8 cellular contexts compared by ENCODE assay signal in the genomic region with DNA sequence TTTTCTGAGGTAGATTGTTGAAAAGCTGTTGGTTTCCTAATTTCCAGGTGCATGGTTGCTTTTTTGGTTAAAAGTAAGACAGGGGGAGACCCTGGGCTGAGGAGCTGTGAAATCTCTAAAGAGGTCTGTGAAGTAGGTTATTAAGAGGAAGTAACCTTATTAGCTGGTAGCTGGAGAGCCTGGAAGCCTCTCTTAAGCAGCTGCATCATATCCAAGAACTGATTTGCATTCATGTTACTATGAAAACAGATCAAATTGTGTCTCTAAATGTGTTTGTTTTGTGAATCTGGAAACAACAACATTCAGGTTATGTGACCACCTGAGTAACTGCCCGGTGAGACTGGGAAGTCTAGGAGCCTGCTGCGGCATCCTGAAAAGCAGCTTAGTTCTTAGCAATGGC.
DNase-seq lines count a peak whose midpoint lies in the region; ATAC-seq and TF ChIP-seq lines count a peak whose summit lies in the region.

No MANE protein-coding gene starts in this region.

- TF ChIP-seq CTCF in nephron progenitor cell (IDR thresholded peaks at IDR 0.05): no peak

- peak; percentile 58 for DNase-seq in NCI-H1436 (lab: John Stamatoyannopoulos, UW)
- no peak for DNase-seq in nephron progenitor cell
- no peak for DNase-seq in activated gamma-delta T cell treated with Interleukin-2 at 50 U/mL for 16 hours
- DNase-seq in T-helper 9 cell: no peak
- no peak for DNase-seq in effector memory CD4-positive, alpha-beta T cell
- DNase-seq in HK-2 (ENCODE audit: unreplicated experiment): no peak

- no peak overlapping the region for H3K4me3 ChIP-seq in effector memory CD4-positive, alpha-beta T cell (ENCODE audit: insufficient read depth, low read depth, low read length, poor library complexity, severe bottlenecking)

- H3K27me3 Mint-ChIP-seq in nephron progenitor cell (ENCODE audit: low read depth, poor library complexity): peaks cover 3% of the 10 kb centered on the region

- H3K27ac ChIP-seq in effector memory CD4-positive, alpha-beta T cell (ENCODE audit: insufficient read depth, low read length, poor library complexity, severe bottlenecking): no peak overlapping the region

- no peaks in the 10 kb centered on the region for H3K36me3 ChIP-seq in effector memory CD4-positive, alpha-beta T cell (ENCODE audit: control insufficient read depth, insufficient read depth, low read length)

- no peaks in the 10 kb centered on the region for H3K27me3 ChIP-seq in effector memory CD4-positive, alpha-beta T cell (replicated peaks; ENCODE audit: control insufficient read depth, insufficient read depth, low read length, poor library complexity, severe bottlenecking)

- H3K4me3 Mint-ChIP-seq in nephron progenitor cell: no peak overlapping the region

- H3K4me1 ChIP-seq in effector memory CD4-positive, alpha-beta T cell (ENCODE audit: control insufficient read depth, insufficient read depth, low read length, poor library complexity, severe bottlenecking): no peaks in the 10 kb centered on the region

- no peaks in the 10 kb centered on the region for H3K9me3 Mint-ChIP-seq in nephron progenitor cell

- H3K9me3 ChIP-seq in effector memory CD4-positive, alpha-beta T cell (ENCODE audit: control insufficient read depth, low read length): no peaks in the 10 kb centered on the region

- H3K4me1 Mint-ChIP-seq in nephron progenitor cell: peaks cover 52% of the 10 kb centered on the region

- no peaks in the 10 kb centered on the region for H3K36me3 Mint-ChIP-seq in nephron progenitor cell (ENCODE audit: low read depth)

- ATAC-seq in GM19324 (IDR thresholded peaks at IDR 0.05; ENCODE audit: low FRiP score, unreplicated experiment) (peak; percentile 62), HG02763 (IDR thresholded peaks at IDR 0.05; ENCODE audit: unreplicated experiment) (peak; percentile 87)

- peak overlapping the region; percentile 87 for H3K27ac Mint-ChIP-seq in nephron progenitor cell
